8 cellular contexts compared by ENCODE assay signal in genomic region chr17:48626202-48626469, GRCh38. TPM values are rescaled to one million over a fixed set of nuclear protein-coding genes. Genes with fewer than 3 reads are reported as not detected.
DNase-seq lines count a peak whose midpoint lies in the region; ATAC-seq and TF ChIP-seq lines count a peak whose summit lies in the region.

HOXB9 (minus strand) TSS chr17:48626358; CDS start chr17:48626269, 89 bp downstream.

- H2AFZ ChIP-seq in neural cell (ENCODE audit: low read depth, low read length): no peak within 1 kb of the TSS

- TF ChIP-seq CTCF in LNCaP clone FGC (IDR thresholded peaks at IDR 0.05; ENCODE audit: control insufficient read depth, extremely low read depth, insufficient read depth) (no peak), neural cell (IDR thresholded peaks at IDR 0.05; ENCODE audit: poor library complexity, severe bottlenecking) (no peak), GM13976 (IDR thresholded peaks at IDR 0.05; ENCODE audit: borderline replicate concordance, control extremely low read depth, extremely low read depth, insufficient read depth, missing control alignments) (no peak)

- H3K9me3 Mint-ChIP-seq in dendritic cell treated with granulocyte-macrophage colony-stimulating factor and Interleukin-4, amounts not matched to agents 40 ng/mL and 50 ng/mL, for 4 days: no peaks in the 10 kb centered on the region

- DNase-seq in LNCaP clone FGC (ENCODE audit: low read depth) (no peak), GM13976 (ENCODE audit: low spot score) (no peak), NCI-H1417 treated with DMSO at 0.1 percent for 48 hours (lab: John Stamatoyannopoulos, UW) (no peak), posterior vena cava (ENCODE audit: low spot score) (no peak)

- in situ Hi-C loops in GM13976 (cut with MboI; ENCODE audit: low sequenced_read_pairs, unreplicated experiment): no loop called here

- H3K27me3 ChIP-seq in BLaER1 treated with 17β-estradiol and CSF1 and Interleukin-3, amounts not matched to agents 10 nM and 100 nM: peaks cover 100% of the 10 kb centered on the region in 11 experiments
- peaks cover 100% of the 10 kb centered on the region for H3K27me3 ChIP-seq in neural cell (ENCODE audit: insufficient read depth, low read depth, low read length)

- H3K79me2 ChIP-seq in neural cell (replicated peaks; ENCODE audit: insufficient read depth, low read length): no peaks in the 10 kb centered on the region

- no peaks in the 10 kb centered on the region for H3K9me2 ChIP-seq in neural cell (ENCODE audit: insufficient read depth, low read length)

- peak within 1 kb of the TSS; percentile 32 to 100 (median 66) for H3K4me2 ChIP-seq in BLaER1 treated with 17β-estradiol and CSF1 and Interleukin-3, amounts not matched to agents 10 nM and 100 nM
- no peak within 1 kb of the TSS for H3K4me2 ChIP-seq in neural cell (ENCODE audit: low read length)

- H3K27ac Mint-ChIP-seq in dendritic cell treated with granulocyte-macrophage colony-stimulating factor and Interleukin-4, amounts not matched to agents 40 ng/mL and 50 ng/mL, for 4 days: no peak within 1 kb of the TSS

- no peaks in the 10 kb centered on the region for H3K9me3 ChIP-seq in BLaER1 treated with 17β-estradiol and CSF1 and Interleukin-3, amounts not matched to agents 10 nM and 100 nM (replicated peaks in 1 of 11)
- peaks cover 8% of the 10 kb centered on the region for H3K9me3 ChIP-seq in neural cell (ENCODE audit: low read length)

- peaks cover 11% of the 10 kb centered on the region for H3K4me1 Mint-ChIP-seq in dendritic cell treated with granulocyte-macrophage colony-stimulating factor and Interleukin-4, amounts not matched to agents 40 ng/mL and 50 ng/mL, for 4 days (ENCODE audit: low read depth)

- peak within 1 kb of the TSS in 2 of 11 experiments; percentile 13 to 15; a peak in 1 of 22 replicates for H3K9ac ChIP-seq in BLaER1 treated with 17β-estradiol and CSF1 and Interleukin-3, amounts not matched to agents 10 nM and 100 nM
- H3K9ac ChIP-seq in neural cell (ENCODE audit: low read length): no peak within 1 kb of the TSS

- TF ChIP-seq RAD21 in neural cell (conservative IDR thresholded peaks at IDR 0.05): no peak

- H3K4me1 ChIP-seq in BLaER1 treated with 17β-estradiol and CSF1 and Interleukin-3, amounts not matched to agents 10 nM and 100 nM: peaks cover 9 to 18% (median 14%) of the 10 kb centered on the region in 10 experiments; a peak in 13 of 20 replicates

- H3K4me3 ChIP-seq in BLaER1 treated with 17β-estradiol and CSF1 and Interleukin-3, amounts not matched to agents 10 nM and 100 nM: peak within 1 kb of the TSS; percentile 1 to 58 (median 46); a peak in 16 of 20 replicates
- H3K4me3 ChIP-seq in LNCaP clone FGC (ENCODE audit: low read depth, low read length) (peak within 1 kb of the TSS; percentile 46), neural cell (ENCODE audit: low read length) (peak within 1 kb of the TSS; percentile 45)

- intact Hi-C loops in dendritic cell treated with granulocyte-macrophage colony-stimulating factor and Interleukin-4, amounts not matched to agents 40 ng/mL and 50 ng/mL, for 4 days (cut with micrococcal nuclease): no loop called here
- intact Hi-C loops in posterior vena cava (cut with DNase I): no loop called here

- H3K36me3 Mint-ChIP-seq in dendritic cell treated with granulocyte-macrophage colony-stimulating factor and Interleukin-4, amounts not matched to agents 40 ng/mL and 50 ng/mL, for 4 days (ENCODE audit: low read depth): no peaks in the 10 kb centered on the region

- peaks cover 0 to 97% (median 93%) of the 10 kb centered on the region in 11 experiments; a peak in 18 of 22 replicates for H4K20me1 ChIP-seq in BLaER1 treated with 17β-estradiol and CSF1 and Interleukin-3, amounts not matched to agents 10 nM and 100 nM
- no peaks in the 10 kb centered on the region for H4K20me1 ChIP-seq in neural cell (ENCODE audit: insufficient read depth)

- ATAC-seq in HG03520 (IDR thresholded peaks at IDR 0.05; ENCODE audit: unreplicated experiment): no peak

- peaks cover 98% of the 10 kb centered on the region for H3K27me3 Mint-ChIP-seq in dendritic cell treated with granulocyte-macrophage colony-stimulating factor and Interleukin-4, amounts not matched to agents 40 ng/mL and 50 ng/mL, for 4 days

- TF ChIP-seq EP300 in neural cell (conservative IDR thresholded peaks at IDR 0.05; ENCODE audit: poor library complexity, severe bottlenecking): no peak

- H3K27ac ChIP-seq in BLaER1 treated with 17β-estradiol and CSF1 and Interleukin-3, amounts not matched to agents 10 nM and 100 nM: no peak within 1 kb of the TSS
- H3K27ac ChIP-seq in neural cell (ENCODE audit: low read length): no peak within 1 kb of the TSS

- no peaks in the 10 kb centered on the region for H3F3A ChIP-seq in neural cell (ENCODE audit: insufficient read depth, low read length, poor library complexity, severe bottlenecking)

- peak within 1 kb of the TSS; percentile 73 for H3K4me3 Mint-ChIP-seq in dendritic cell treated with granulocyte-macrophage colony-stimulating factor and Interleukin-4, amounts not matched to agents 40 ng/mL and 50 ng/mL, for 4 days

- no peaks in the 10 kb centered on the region for H3K36me3 ChIP-seq in BLaER1 treated with 17β-estradiol and CSF1 and Interleukin-3, amounts not matched to agents 10 nM and 100 nM
- no peaks in the 10 kb centered on the region for H3K36me3 ChIP-seq in neural cell (ENCODE audit: insufficient read depth, low read length)

TF ChIP-seq in neural cell, 6 proteins besides CTCF, POLR2A, EP300 and RAD21:
- TF ChIP-seq SMC3 (conservative IDR thresholded peaks at IDR 0.05; ENCODE audit: poor library complexity) (no peak), POLR2AphosphoS5 (IDR thresholded peaks at IDR 0.05) (no peak), MXI1 (conservative IDR thresholded peaks at IDR 0.05; ENCODE audit: poor library complexity, severe bottlenecking) (no peak)

RNA-seq across cellular contexts. Expression of gene HOXB9, which starts in this region (rescaled TPM):
- polyA plus RNA-seq in neural cell: not detected in 2 replicates
- not detected in 2 replicates for polyA minus RNA-seq in neural cell
- total RNA-seq in posterior vena cava: under 1 TPM in 1 of 2 donors, not detected in 1; 0.24 TPM
